Comparison of ENCODE assay signal across 8 cellular contexts in genomic region chr3:149812165-149812605, GRCh38. TPM values are rescaled to one million over a fixed set of nuclear protein-coding genes. Genes with fewer than 3 reads are reported as not detected.
DNase-seq lines count a peak whose midpoint lies in the region; ATAC-seq, FAIRE-seq and TF ChIP-seq lines count a peak whose summit lies in the region.

No MANE protein-coding gene starts in this region.

- H3K9me3 ChIP-seq in CD8-positive, alpha-beta T cell (ENCODE audit: low read length), result no peaks in the 10 kb centered on the region
- H3K9me3 ChIP-seq in OCI-LY3 (ENCODE audit: insufficient read depth, low read length) (no peaks in the 10 kb centered on the region), pancreas (no peaks in the 10 kb centered on the region)

- peak overlapping the region; percentile 88 for H3K9ac ChIP-seq in OCI-LY3 (ENCODE audit: low read length)

- H3K79me2 ChIP-seq in OCI-LY3 (ENCODE audit: low read length), result peaks cover 41% of the 10 kb centered on the region

- H3K4me3 ChIP-seq in CD8-positive, alpha-beta T cell (ENCODE audit: low read depth, low read length), result peak overlapping the region; percentile 94
- peak overlapping the region; percentile 90 for H3K4me3 ChIP-seq in OCI-LY3 (ENCODE audit: low read length)
- peak overlapping the region; percentile 95 for H3K4me3 ChIP-seq in epithelial cell of esophagus (ENCODE audit: low read length)
- H3K4me3 ChIP-seq in pancreas, result peak overlapping the region; percentile 38 to 74 (median 61)

- peak overlapping the region; percentile 95 for H3K27ac ChIP-seq in CD8-positive, alpha-beta T cell (ENCODE audit: low read depth, low read length)
- H3K27ac ChIP-seq in OCI-LY3 (ENCODE audit: low read length) (peak overlapping the region; percentile 85), pancreas (peak overlapping the region; percentile 96 to 99 (median 98))

- DNase-seq in CD8-positive, alpha-beta T cell, result no peak
- DNase-seq in epithelial cell of esophagus (ENCODE audit: low read depth) (no peak), pancreas (no peak), DMS153 treated with DMSO at 0.1 percent for 48 hours (lab: John Stamatoyannopoulos, UW; ENCODE audit: unreplicated experiment) (no peak)

- peaks cover 43% of the 10 kb centered on the region for H3K4me1 Mint-ChIP-seq in CD8-positive, alpha-beta T cell (ENCODE audit: low read depth)

- H4K20me1 ChIP-seq in OCI-LY3 (ENCODE audit: insufficient read depth, low read length), result peaks cover 32% of the 10 kb centered on the region

- H3K27ac Mint-ChIP-seq in CD8-positive, alpha-beta T cell, result peak overlapping the region; percentile 100

- POLR2A ChIA-PET in CD8-positive, alpha-beta T cell (lab: Charles Lee), result interaction anchor here (1.5 kb wide), 1 partner anchor 60 kb away, joined by 7 read pairs; the partner anchor contains the start of gene COMMD2

- no peak for TF ChIP-seq CTCF in CD8-positive, alpha-beta T cell (IDR thresholded peaks at IDR 0.05)
- TF ChIP-seq CTCF in OCI-LY3 (IDR thresholded peaks at IDR 0.05; ENCODE audit: low read depth, low read length) (no peak), epithelial cell of esophagus (IDR thresholded peaks at IDR 0.05; ENCODE audit: insufficient read depth, low read depth, low read length, missing control alignments) (no peak), pancreas (IDR thresholded peaks at IDR 0.05) (no peak)

- no peaks in the 10 kb centered on the region for H3K27me3 ChIP-seq in CD8-positive, alpha-beta T cell (ENCODE audit: insufficient read depth, low read length)
- no peaks in the 10 kb centered on the region for H3K27me3 ChIP-seq in OCI-LY3 (ENCODE audit: low read depth, low read length)
- H3K27me3 ChIP-seq in pancreas, result no peaks in the 10 kb centered on the region

- no peak for FAIRE-seq in pancreas (lab: Jason Lieb, UNC)

- H3K27me3 Mint-ChIP-seq in CD8-positive, alpha-beta T cell (ENCODE audit: low read depth), result peaks cover 6% of the 10 kb centered on the region

- H3K4me3 Mint-ChIP-seq in CD8-positive, alpha-beta T cell, result peak overlapping the region; percentile 99

- H3K4me1 ChIP-seq in CD8-positive, alpha-beta T cell (ENCODE audit: insufficient read depth, low read length), result peaks cover 29% of the 10 kb centered on the region
- H3K4me1 ChIP-seq in OCI-LY3 (ENCODE audit: low read length) (peaks cover 36% of the 10 kb centered on the region), pancreas (peaks cover 14 to 27% (median 25%) of the 10 kb centered on the region in 3 donors)

- no peaks in the 10 kb centered on the region for H3K36me3 ChIP-seq in CD8-positive, alpha-beta T cell (ENCODE audit: insufficient read depth, low read length)
- H3K36me3 ChIP-seq in OCI-LY3 (replicated peaks; ENCODE audit: low read depth, low read length) (peaks cover 3% of the 10 kb centered on the region), pancreas (no peaks in the 10 kb centered on the region)

- peaks cover 18% of the 10 kb centered on the region for H3K36me3 Mint-ChIP-seq in CD8-positive, alpha-beta T cell

- no peak for ATAC-seq in CD8-positive, alpha-beta T cell
- peak in 3 of 4 donors; percentile 2 to 3 (median 3) for ATAC-seq in pancreas
- no peak for ATAC-seq in HG03025 (IDR thresholded peaks at IDR 0.05; ENCODE audit: low FRiP score, unreplicated experiment)
- no peak for ATAC-seq in GM18867 (IDR thresholded peaks at IDR 0.05; ENCODE audit: unreplicated experiment)
- no peak for ATAC-seq in HG03442 (IDR thresholded peaks at IDR 0.05; ENCODE audit: unreplicated experiment)

- intact Hi-C loops in CD8-positive, alpha-beta T cell (cut with DNase I, micrococcal nuclease), result loop anchor here (1.0 to 10.0 kb wide), 12 partner anchors 59 to 953 kb away; partner anchors contain the start of genes GYG1 (in 2 of the 2), PFN2 (in 2 of the 2), COMMD2 (in 1 of the 2) and EIF2A (in 1 of the 2)
- intact Hi-C loops in pancreas (cut with DNase I), result no loop called here

- no peaks in the 10 kb centered on the region for H3K9me3 Mint-ChIP-seq in CD8-positive, alpha-beta T cell

- peak overlapping the region; percentile 86 for H3K4me2 ChIP-seq in OCI-LY3 (ENCODE audit: low read length)

- WGBS in pancreas, 2 donors, result 3 to 4% methylated on average over 13 of the region's 13 CpGs

- CTCF ChIA-PET in CD8-positive, alpha-beta T cell (lab: Charles Lee), result no interaction called here

- H2AFZ ChIP-seq in OCI-LY3 (ENCODE audit: low read depth, low read length), result peak overlapping the region; percentile 91

RNA-seq across cellular contexts. Expression of gene RNF13, which starts 0.8 kb away (rescaled TPM):
- 10 to 100 TPM; 33.9 to 36.5 TPM for total RNA-seq in CD8-positive, alpha-beta T cell
- total RNA-seq in pancreas, result 10 to 100 TPM; 28.9 to 51.9 (median 37.2) TPM
- polyA plus RNA-seq in pancreas, result 10 to 100 TPM; 18.1 to 35.4 TPM

RNA-seq across cellular contexts. Expression of gene ANKUB1, which starts 19.8 kb away (rescaled TPM):
- not detected for total RNA-seq in CD8-positive, alpha-beta T cell
- total RNA-seq in pancreas, result not detected
- polyA plus RNA-seq in pancreas, result not detected

RNA-seq across cellular contexts. Expression of gene COMMD2, which starts 59.9 kb away (rescaled TPM):
- total RNA-seq in CD8-positive, alpha-beta T cell, result 10 to 100 TPM; 59.1 to 59.6 TPM
- total RNA-seq in pancreas, result 10 to 100 TPM in 5 of 6 donors, 1 to 10 TPM in 1; 9.0 to 19.2 (median 14.1) TPM
- polyA plus RNA-seq in pancreas, result 1 to 10 TPM; 4.4 to 8.4 TPM

Comparison
In these comparisons a context has a peak if more than half of its experiments do, and no peak if none do; other contexts are left out.
1. ATAC-seq: peak in pancreas (3 of 4); none in CD8-positive, alpha-beta T cell (single experiment), HG03025 (single experiment), GM18867 (single experiment) and HG03442 (single experiment).
2. intact Hi-C loops: an anchor here in CD8-positive, alpha-beta T cell (1.0 to 10.0 kb wide); none called in pancreas.
3. Peak in every context shown above with its lines, with median percentiles within 50 percentile points of each other: H3K27ac ChIP-seq and H3K4me3 ChIP-seq.